Comparison of ENCODE assay signal across 9 cellular contexts in genomic region chr18:6731197-6731596, GRCh38. TPM values are rescaled to one million over a fixed set of nuclear protein-coding genes. Genes with fewer than 3 reads are reported as not detected.
DNase-seq lines count a peak whose midpoint lies in the region; ATAC-seq, FAIRE-seq and TF ChIP-seq lines count a peak whose summit lies in the region.
"Had no signal": no experiment of that assay in that cellular context is flagged by ENCODE, and none has a peak within 500 bp of the region (broad histone marks: within the 10 kb centered on the region; RNA-seq: fewer than 3 reads in every experiment).

No MANE protein-coding gene starts in this region.

- peak overlapping the region; percentile 91 for H3K4me2 ChIP-seq in astrocyte (ENCODE audit: low read length)

- H3K27me3 Mint-ChIP-seq in astrocyte (ENCODE audit: low read depth, unreplicated experiment) = no peaks in the 10 kb centered on the region

- H3K36me3 ChIP-seq in astrocyte (ENCODE audit: insufficient read depth, low read length) = no peaks in the 10 kb centered on the region
- no peaks in the 10 kb centered on the region for H3K36me3 ChIP-seq in transverse colon

- TF ChIP-seq POLR2A in transverse colon (IDR thresholded peaks at IDR 0.05) = no peak

- intact Hi-C loops in transverse colon (cut with DNase I; ENCODE audit: low total_unique reads) = no loop called here
- intact Hi-C loops in posterior vena cava (cut with DNase I) = loop anchor here in 1 of 2 donors (5.0 to 10.0 kb wide), 3 partner anchors 54 to 186 kb away; no protein-coding TSS in a partner anchor

- no peaks in the 10 kb centered on the region for H3K9me3 ChIP-seq in astrocyte (ENCODE audit: insufficient read depth, low read depth, low read length)
- no peaks in the 10 kb centered on the region for H3K9me3 ChIP-seq in transverse colon

- H3K4me1 ChIP-seq in astrocyte (ENCODE audit: insufficient read depth, low read length) = peaks cover 19% of the 10 kb centered on the region
- peaks cover 0 to 4% (median 2%) of the 10 kb centered on the region in 4 donors for H3K4me1 ChIP-seq in transverse colon

- FAIRE-seq in astrocyte (lab: Jason Lieb, UNC) = no peak

- H3K79me2 ChIP-seq in astrocyte (ENCODE audit: insufficient read depth, low read length) = no peaks in the 10 kb centered on the region

- H3K27me3 ChIP-seq in astrocyte (ENCODE audit: insufficient read depth, low read length) = no peaks in the 10 kb centered on the region
- peaks cover 5% of the 10 kb centered on the region for H3K27me3 ChIP-seq in transverse colon

- peak overlapping the region; percentile 75 for H3K27ac Mint-ChIP-seq in astrocyte (ENCODE audit: unreplicated experiment)

- TF ChIP-seq CTCF in astrocyte (IDR thresholded peaks at IDR 0.05; ENCODE audit: insufficient read depth, low read depth, low read length) (no peak), transverse colon (IDR thresholded peaks at IDR 0.05) (no peak)

- DNase-seq in NCI-H2107 treated with DMSO at 0.1 percent for 48 hours (lab: John Stamatoyannopoulos, UW; ENCODE audit: unreplicated experiment) (peak; percentile 3), NCI-H2107 (lab: John Stamatoyannopoulos, UW) (no peak), astrocyte (ENCODE audit: low read depth) (peak; percentile 72), kidney glomerular epithelial cell (lab: John Stamatoyannopoulos, UW) (peak; percentile 48), transverse colon (no peak), posterior vena cava (ENCODE audit: low spot score) (no peak)
- no peak for DNase-seq in stimulated activated naive CD4-positive, alpha-beta T cell (lab: John Stamatoyannopoulos, UW)

- peak overlapping the region; percentile 96 for H3K4me3 Mint-ChIP-seq in astrocyte (ENCODE audit: unreplicated experiment)

- WGBS in transverse colon (ENCODE audit: low coverage in 1 of 2), 2 donors = 41 to 56% methylated on average over 6 of the region's 6 CpGs

- no peaks in the 10 kb centered on the region for H4K20me1 ChIP-seq in astrocyte (ENCODE audit: insufficient read depth, low read length)

- no peaks in the 10 kb centered on the region for H3K36me3 Mint-ChIP-seq in astrocyte (ENCODE audit: low read depth, unreplicated experiment)

- peaks cover 27% of the 10 kb centered on the region for H3K4me1 Mint-ChIP-seq in astrocyte (ENCODE audit: low read depth, unreplicated experiment)

- in situ Hi-C loops in transverse colon (cut with MboI; ENCODE audit: low pct_ligation_motif_present in 1 of 4, low pct_unique_long_range_greater_than_20kb in 1 of 4, low sequenced_read_pairs in 3 of 4) = no loop called here

- ATAC-seq in HG02981 (IDR thresholded peaks at IDR 0.05; ENCODE audit: unreplicated experiment) = no peak
- ATAC-seq: left lobe of liver had no signal

- H3K9ac ChIP-seq in astrocyte (ENCODE audit: low read length) = peak overlapping the region; percentile 13

- H3K27ac ChIP-seq in astrocyte (ENCODE audit: low read depth, low read length) (peak overlapping the region; percentile 46), transverse colon (peak overlapping the region; percentile 71 to 87 (median 80))

- no peak for TF ChIP-seq EP300 in transverse colon (IDR thresholded peaks at IDR 0.05; ENCODE audit: low read depth)

- H3K4me3 ChIP-seq in astrocyte (ENCODE audit: insufficient read depth, low read depth, low read length) = peak overlapping the region; percentile 22
- H3K4me3 ChIP-seq in transverse colon = peak overlapping the region in 1 of 4 donors; percentile 59

- H2AFZ ChIP-seq in astrocyte (ENCODE audit: low read depth, low read length) = no peak overlapping the region

- H3K9me3 Mint-ChIP-seq in astrocyte (ENCODE audit: unreplicated experiment) = no peaks in the 10 kb centered on the region

RNA-seq across cellular contexts. Expression of gene ARHGAP28, which starts 1.7 kb away (rescaled TPM):
- 15.5 and 16.6 TPM in 2 replicates for total RNA-seq in astrocyte
- 10 to 100 TPM in 1 of 4 donors, 1 to 10 TPM in 3; 1.1 to 26.3 (median 2.6) TPM for total RNA-seq in transverse colon
- 10 to 100 TPM; 15.6 to 26.2 TPM for total RNA-seq in posterior vena cava

Comparison
In these comparisons a context has a peak if more than half of its experiments do, and no peak if none do; other contexts are left out.
1. DNase-seq: peak in NCI-H2107 treated with DMSO at 0.1 percent for 48 hours (single experiment), astrocyte (single experiment) and kidney glomerular epithelial cell (single experiment); none in NCI-H2107 (single experiment), transverse colon (single experiment), posterior vena cava (single experiment) and stimulated activated naive CD4-positive, alpha-beta T cell (0 of 6).